11 cellular contexts compared by ENCODE assay signal in genomic region chr5:168734657-168735344, GRCh38.
DNase-seq lines count a peak whose midpoint lies in the region; ATAC-seq and TF ChIP-seq lines count a peak whose summit lies in the region.
"Had no signal": no experiment of that assay in that cellular context is flagged by ENCODE, and none has a peak within 500 bp of the region (broad histone marks: within the 10 kb centered on the region; RNA-seq: fewer than 3 reads in every experiment).

No MANE protein-coding gene starts in this region.

- no peaks in the 10 kb centered on the region for H3K9me3 ChIP-seq in Caco-2
- H3K9me3 ChIP-seq: pancreas had no signal

- intact Hi-C loops in left cardiac atrium (cut with DNase I) (loop anchor here in 1 of 2 donors (5.0 kb wide), 1 partner anchor 142 kb away; no protein-coding TSS in a partner anchor), Caco-2 (cut with micrococcal nuclease; ENCODE audit: unreplicated experiment) (no loop called here)

- H3K27me3 Mint-ChIP-seq in Caco-2 (ENCODE audit: insufficient read depth, unreplicated experiment): peaks cover 10% of the 10 kb centered on the region

- peak overlapping the region; percentile 74 for H2AFZ ChIP-seq in ACC112 (ENCODE audit: low read length, unreplicated experiment)

- H3K27ac Mint-ChIP-seq in Caco-2 (ENCODE audit: unreplicated experiment): no peak overlapping the region

- CTCF ChIA-PET in Caco-2 (lab: Charles Lee): no interaction called here

- no peak overlapping the region for H3K4me3 ChIP-seq in ACC112 (ENCODE audit: low read depth, low read length)
- no peak overlapping the region for H3K4me3 ChIP-seq in Caco-2 (ENCODE audit: low read depth, low read length)
- H3K4me3 ChIP-seq: pancreas had no signal

- peaks cover 11% of the 10 kb centered on the region for H3K9me3 Mint-ChIP-seq in Caco-2 (ENCODE audit: unreplicated experiment)

- H3K4me1 Mint-ChIP-seq in Caco-2 (ENCODE audit: low read depth, unreplicated experiment): no peaks in the 10 kb centered on the region

- no TSS peak for BruUV-seq in Caco-2 (replicated peaks; lab: Mats Ljungman, UMichigan)

- DNase-seq in LHCN-M2 (ENCODE audit: low read depth): peak; percentile 69
- peak; percentile 79 for DNase-seq in left cardiac atrium
- no peak for DNase-seq in Caco-2
- no peak for DNase-seq in NCI-H1048 (lab: John Stamatoyannopoulos, UW)
- no peak for DNase-seq in NCI-H69 (lab: John Stamatoyannopoulos, UW)
- DNase-seq: NCI-H748 treated with DMSO at 0.1 percent for 48 hours, pancreas had no signal

- ATAC-seq in GM19351 (IDR thresholded peaks at IDR 0.05; ENCODE audit: unreplicated experiment): peak; percentile 96
- ATAC-seq in left cardiac atrium: peak; percentile 83 to 85
- ATAC-seq in GM21786 (IDR thresholded peaks at IDR 0.05; ENCODE audit: unreplicated experiment): no peak

- H3K36me3 Mint-ChIP-seq in Caco-2 (ENCODE audit: insufficient read depth, unreplicated experiment): no peaks in the 10 kb centered on the region

- no peaks in the 10 kb centered on the region for H3K27me3 ChIP-seq in ACC112 (ENCODE audit: insufficient read depth, low read length)
- no peaks in the 10 kb centered on the region for H3K27me3 ChIP-seq in Caco-2 (replicated peaks; ENCODE audit: control insufficient read depth, insufficient read depth, low read length)
- H3K27me3 ChIP-seq: pancreas had no signal

- TF ChIP-seq CTCF in Caco-2 (IDR thresholded peaks at IDR 0.05; ENCODE audit: insufficient read depth in 1 of 2, low read depth in 1 of 2, low read length in 1 of 2, severe bottlenecking in 1 of 2, unreplicated experiment in 1 of 2): no peak

- H3K4me1 ChIP-seq in ACC112 (ENCODE audit: control insufficient read depth, insufficient read depth, low read length, unreplicated experiment): peaks cover 4% of the 10 kb centered on the region
- no peaks in the 10 kb centered on the region for H3K4me1 ChIP-seq in Caco-2
- H3K4me1 ChIP-seq: pancreas had no signal

- H3K4me3 Mint-ChIP-seq in Caco-2 (ENCODE audit: unreplicated experiment): no peak overlapping the region

- H3K27ac ChIP-seq in ACC112 (ENCODE audit: low read depth, low read length): no peak overlapping the region
- H3K27ac ChIP-seq: epithelial cell of prostate, pancreas had no signal

- H3K79me2 ChIP-seq in ACC112 (ENCODE audit: control insufficient read depth, insufficient read depth, low read length, unreplicated experiment): no peaks in the 10 kb centered on the region

- no peaks in the 10 kb centered on the region for H3K36me3 ChIP-seq in ACC112 (ENCODE audit: insufficient read depth, low read length)
- H3K36me3 ChIP-seq in Caco-2 (ENCODE audit: control insufficient read depth, insufficient read depth, low read length): no peaks in the 10 kb centered on the region
- H3K36me3 ChIP-seq: pancreas had no signal

- POLR2A ChIA-PET in Caco-2 (lab: Charles Lee): no interaction called here

Comparison
In these comparisons a context has a peak if more than half of its experiments do, and no peak if none do; other contexts are left out.
1. DNase-seq: peak in LHCN-M2 (single experiment) and left cardiac atrium (single experiment); none in Caco-2 (0 of 2), NCI-H1048 (single experiment) and NCI-H69 (single experiment).